In genomic region chr14:96100171-96101064, GRCh38 we compare ENCODE assay signal across 9 cellular contexts.
DNase-seq lines count a peak whose midpoint lies in the region; ATAC-seq and TF ChIP-seq lines count a peak whose summit lies in the region.
"Had no signal": no experiment of that assay in that cellular context is flagged by ENCODE, and none has a peak within 500 bp of the region (broad histone marks: within the 10 kb centered on the region; RNA-seq: fewer than 3 reads in every experiment).

No MANE protein-coding gene starts in this region.

- DNase-seq in DMS153 treated with DMSO at 0.1 percent for 48 hours (lab: John Stamatoyannopoulos, UW; ENCODE audit: unreplicated experiment) (peak; percentile 40), KBM-7 (peak; percentile 84), PC-3 (peak; percentile 78), fibroblast of peridontal ligament (ENCODE audit: extremely low read depth) (peak; percentile 89), omental fat pad (ENCODE audit: low spot score) (peak; percentile 68), transverse colon (peak; percentile 84)
- peak; percentile 60 for DNase-seq in activated T-cell treated with anti-CD3 and anti-CD28 coated beads, Interleukin-2, amount 50 U/mL, for 4 hours

- H3K27me3 Mint-ChIP-seq in activated T-cell treated with anti-CD3 and anti-CD28 coated beads, Interleukin-2, amount 50 U/mL, for 4 hours (ENCODE audit: low read depth) = no peaks in the 10 kb centered on the region
- H3K27me3 Mint-ChIP-seq: activated naive CD4-positive, alpha-beta T cell treated with anti-CD3 and anti-CD28 coated beads, Interleukin-2, amount 50 U/mL, for 24 hours had no signal

- in situ Hi-C loops in KBM-7 (cut with MboI; ENCODE audit: low pct_unique_long_range_greater_than_20kb, low sequenced_read_pairs) (no loop called here), transverse colon (cut with MboI; ENCODE audit: low pct_ligation_motif_present in 1 of 4, low pct_unique_long_range_greater_than_20kb in 1 of 4, low sequenced_read_pairs in 3 of 4) (loop anchor here in 1 of 4 donors (5.0 kb wide), 1 partner anchor 172 kb away; no protein-coding TSS in a partner anchor)

- H3K4me2 ChIP-seq in PC-3 (ENCODE audit: low read length) = no peak overlapping the region

- H4K20me1 ChIP-seq in PC-3 (ENCODE audit: low read length) = no peaks in the 10 kb centered on the region

- ATAC-seq in PC-3 = peak; percentile 70
- ATAC-seq in activated T-cell treated with anti-CD3 and anti-CD28 coated beads, Interleukin-2, amount 50 U/mL, for 4 hours = peak; percentile 59 to 70
- no peak for ATAC-seq in omental fat pad (ENCODE audit: low FRiP score)
- no peak for ATAC-seq in GM18519 (IDR thresholded peaks at IDR 0.05; ENCODE audit: low FRiP score, unreplicated experiment)

- CTCF ChIA-PET in PC-3 (lab: Charles Lee) = interaction anchor here (0.6 to 0.7 kb wide), 3 partner anchors 160 to 175 kb away, joined by 3 to 4 read pairs (median 3); no protein-coding TSS in a partner anchor

- H3K4me1 ChIP-seq in PC-3 (ENCODE audit: insufficient read depth, low read length) (peaks cover 8% of the 10 kb centered on the region), transverse colon (peaks cover 6 to 19% (median 10%) of the 10 kb centered on the region in 4 donors)

- H3K79me2 ChIP-seq in PC-3 (ENCODE audit: low read length) = no peaks in the 10 kb centered on the region

- H3K4me3 ChIP-seq in PC-3 (ENCODE audit: low read length) = no peak overlapping the region
- H3K4me3 ChIP-seq in transverse colon = no peak overlapping the region

- H3K27me3 ChIP-seq in PC-3 (ENCODE audit: low read length) (no peaks in the 10 kb centered on the region), transverse colon (no peaks in the 10 kb centered on the region)

- H3F3A ChIP-seq in PC-3 (ENCODE audit: low read length, unreplicated experiment) = no peaks in the 10 kb centered on the region

- no peaks in the 10 kb centered on the region for H3K9me2 ChIP-seq in PC-3 (replicated peaks; ENCODE audit: low read length)

- no peaks in the 10 kb centered on the region for H3K9me3 Mint-ChIP-seq in activated T-cell treated with anti-CD3 and anti-CD28 coated beads, Interleukin-2, amount 50 U/mL, for 4 hours
- H3K9me3 Mint-ChIP-seq: activated naive CD4-positive, alpha-beta T cell treated with anti-CD3 and anti-CD28 coated beads, Interleukin-2, amount 50 U/mL, for 24 hours had no signal

- no peak overlapping the region for H2AFZ ChIP-seq in PC-3 (ENCODE audit: low read length)

- H3K36me3 Mint-ChIP-seq in activated T-cell treated with anti-CD3 and anti-CD28 coated beads, Interleukin-2, amount 50 U/mL, for 4 hours (ENCODE audit: insufficient read depth) = no peaks in the 10 kb centered on the region
- H3K36me3 Mint-ChIP-seq: activated naive CD4-positive, alpha-beta T cell treated with anti-CD3 and anti-CD28 coated beads, Interleukin-2, amount 50 U/mL, for 24 hours had no signal

- H3K4me3 Mint-ChIP-seq in activated T-cell treated with anti-CD3 and anti-CD28 coated beads, Interleukin-2, amount 50 U/mL, for 4 hours = no peak overlapping the region
- H3K4me3 Mint-ChIP-seq: activated naive CD4-positive, alpha-beta T cell treated with anti-CD3 and anti-CD28 coated beads, Interleukin-2, amount 50 U/mL, for 24 hours had no signal

- H3K36me3 ChIP-seq in PC-3 (ENCODE audit: low read depth, low read length) (no peaks in the 10 kb centered on the region), transverse colon (no peaks in the 10 kb centered on the region)

- TF ChIP-seq EP300 in transverse colon (IDR thresholded peaks at IDR 0.05; ENCODE audit: low read depth) = no peak

- 13 to 34% methylated on average over 7 to 22 of the region's 22 CpGs for WGBS in transverse colon (ENCODE audit: low coverage in 1 of 2), 2 donors

- H3K4me1 Mint-ChIP-seq in activated T-cell treated with anti-CD3 and anti-CD28 coated beads, Interleukin-2, amount 50 U/mL, for 4 hours (ENCODE audit: low read depth) = peaks cover 3% of the 10 kb centered on the region

- H3K9me3 ChIP-seq in PC-3 (ENCODE audit: low read length) = no peaks in the 10 kb centered on the region
- H3K9me3 ChIP-seq in transverse colon = no peaks in the 10 kb centered on the region

- no peak for TF ChIP-seq POLR2A in transverse colon (IDR thresholded peaks at IDR 0.05)

- TF ChIP-seq CTCF in PC-3 (conservative IDR thresholded peaks at IDR 0.05; ENCODE audit: low read depth, low read length) = peak; percentile 93
- TF ChIP-seq CTCF in omental fat pad (IDR thresholded peaks at IDR 0.05) = peak in 2 of 3 donors; percentile 79 to 90
- peak; percentile 81 to 96 (median 86) for TF ChIP-seq CTCF in transverse colon (IDR thresholded peaks at IDR 0.05)

- BruUV-seq in PC-3 (replicated peaks; lab: Mats Ljungman, UMichigan) = no TSS peak

- no peak overlapping the region for H3K27ac ChIP-seq in PC-3 (ENCODE audit: low read length)
- peak overlapping the region in 1 of 4 donors; percentile 1 for H3K27ac ChIP-seq in transverse colon

- no peak overlapping the region for H3K9ac ChIP-seq in PC-3 (ENCODE audit: low read length)

- POLR2A ChIA-PET in PC-3 (lab: Charles Lee; ENCODE audit: unreplicated experiment) = no interaction called here

- intact Hi-C loops in PC-3 (cut with micrococcal nuclease) = loop anchor here (1.0 to 2.0 kb wide), 2 partner anchors 175 to 324 kb away; no protein-coding TSS in a partner anchor
- intact Hi-C loops in transverse colon (cut with DNase I; ENCODE audit: low total_unique reads) = loop anchor here (2.0 to 10.0 kb wide), 2 partner anchors 104 to 174 kb away; partner anchors contain the start of gene BDKRB2

Comparison
In these comparisons a context has a peak if more than half of its experiments do, and no peak if none do; other contexts are left out.
1. ATAC-seq: peak in PC-3 (single experiment) and activated T-cell treated with anti-CD3 and anti-CD28 coated beads, Interleukin-2, amount 50 U/mL, for 4 hours (2 of 2); none in omental fat pad (single experiment) and GM18519 (single experiment).
2. Peak in every context shown above with its lines, with median percentiles within 50 percentile points of each other: DNase-seq and CTCF ChIP-seq.